ENCODE assay signal across 1 cellular context in genomic region chr3:136730595-136731273, GRCh38.
TF ChIP-seq lines count a peak whose summit lies in the region.

No MANE protein-coding gene starts in this region.

TF ChIP-seq in GM12878, 131 proteins besides CTCF, POLR2A, EP300 and RAD21 (continued from another document and continues in another):
- TF ChIP-seq SRF (IDR thresholded peaks at IDR 0.05; ENCODE audit: low read depth in 2 of 2, low read length in 2 of 2) (no peak), NBN (IDR thresholded peaks at IDR 0.05) (peak; percentile 60; the same call in 1 of the 2 replicates), SMC3 (IDR thresholded peaks at IDR 0.05; ENCODE audit: borderline replicate concordance, low read length) (no peak), WRNIP1 (IDR thresholded peaks at IDR 0.05; ENCODE audit: borderline replicate concordance, low read depth, low read length) (no peak), IRF5 (IDR thresholded peaks at IDR 0.05; ENCODE audit: borderline replicate concordance) (no peak), MTA2 (IDR thresholded peaks at IDR 0.05; ENCODE audit: low read depth) (peak; percentile 64; the same call in 1 of the 2 replicates), SKIL (IDR thresholded peaks at IDR 0.05; ENCODE audit: low read depth, poor library complexity, severe bottlenecking) (no peak), BCLAF1 (IDR thresholded peaks at IDR 0.05) (no peak), MXI1 (IDR thresholded peaks at IDR 0.05; ENCODE audit: low read depth, low read length) (no peak), PBX3 (IDR thresholded peaks at IDR 0.05; ENCODE audit: insufficient replicate concordance, low read depth, low read length) (peak; percentile 16), SIN3A (IDR thresholded peaks at IDR 0.05; ENCODE audit: low read depth, low read length) (no peak), MLLT1 (IDR thresholded peaks at IDR 0.05) (0 out of 2 replicates have a peak, but pooled peaks have one; percentile 35), STAT1 (conservative IDR thresholded peaks at IDR 0.05) (no peak), EED (IDR thresholded peaks at IDR 0.05; ENCODE audit: low read depth) (no peak), ZNF592 (IDR thresholded peaks at IDR 0.05) (no peak), CHD1 (IDR thresholded peaks at IDR 0.05; ENCODE audit: low read depth, low read length) (no peak), HDGF (IDR thresholded peaks at IDR 0.05) (no peak), POU2F2 (IDR thresholded peaks at IDR 0.05; ENCODE audit: borderline replicate concordance, low read depth, low read length) (no peak), SUPT20H (IDR thresholded peaks at IDR 0.05; ENCODE audit: borderline replicate concordance, control insufficient read depth, low read depth, low read length) (no peak), ZNF274 (IDR thresholded peaks at IDR 0.05; ENCODE audit: insufficient read depth, insufficient read length) (no peak), JUNB (IDR thresholded peaks at IDR 0.05) (no peak), GABPA (IDR thresholded peaks at IDR 0.05; ENCODE audit: low read depth) (no peak), LARP7 (IDR thresholded peaks at IDR 0.05) (no peak), YBX1 (IDR thresholded peaks at IDR 0.05) (no peak), BHLHE40 (IDR thresholded peaks at IDR 0.05; ENCODE audit: borderline replicate concordance in 1 of 2, low read depth in 2 of 2, low read length in 1 of 2) (no peak), SPI1 (IDR thresholded peaks at IDR 0.05; ENCODE audit: borderline replicate concordance, insufficient read depth, low read depth, low read length) (peak; percentile 62; the same call in 1 of the 2 replicates), SMARCA5 (IDR thresholded peaks at IDR 0.05) (no peak), NKRF (conservative IDR thresholded peaks at IDR 0.05) (no peak), ZBTB40 (IDR thresholded peaks at IDR 0.05; ENCODE audit: borderline replicate concordance) (peak; percentile 69; the same call in 1 of the 2 replicates), ZBED1 (IDR thresholded peaks at IDR 0.05; ENCODE audit: borderline replicate concordance) (no peak), SUZ12 (IDR thresholded peaks at IDR 0.05; ENCODE audit: unreplicated experiment) (no peak), PKNOX1 (IDR thresholded peaks at IDR 0.05) (peak; percentile 81), BMI1 (IDR thresholded peaks at IDR 0.05; ENCODE audit: borderline replicate concordance) (no peak), POLR2AphosphoS5 (IDR thresholded peaks at IDR 0.05; ENCODE audit: low read length) (no peak), IKZF1 (conservative IDR thresholded peaks at IDR 0.05) (no peak), ASH2L (IDR thresholded peaks at IDR 0.05; ENCODE audit: borderline replicate concordance, low read depth) (no peak), SMAD1 (IDR thresholded peaks at IDR 0.05; ENCODE audit: low read depth, partially characterized antibody) (no peak), TAF1 (IDR thresholded peaks at IDR 0.05; ENCODE audit: borderline replicate concordance, low read depth, low read length) (no peak), RBBP5 (conservative IDR thresholded peaks at IDR 0.05) (no peak), HDAC2 (IDR thresholded peaks at IDR 0.05) (no peak), FOXK2 (IDR thresholded peaks at IDR 0.05) (no peak)
